ENCODE assay signal across 8 cellular contexts in genomic region chr19:49339364-49340068, GRCh38. TPM values are rescaled to one million over a fixed set of nuclear protein-coding genes. Genes with fewer than 3 reads are reported as not detected.
A peak's percentile ranks its signal among the peaks of the same experiment; 100 is the strongest.
DNase-seq lines count a peak whose midpoint lies in the region; ATAC-seq and TF ChIP-seq lines count a peak whose summit lies in the region.

No MANE protein-coding gene starts in this region.

- peaks cover 0 to under 1% of the 10 kb centered on the region in 2 donors for H3K36me3 ChIP-seq in body of pancreas (replicated peaks in 1 of 2; ENCODE audit: insufficient read depth in 1 of 2, low read depth in 2 of 2)
- peaks cover 21% of the 10 kb centered on the region for H3K36me3 ChIP-seq in iPS DF 6.9 (ENCODE audit: control insufficient read depth, insufficient read depth, low read length)

- WGBS in body of pancreas, 2 donors: 10 to 11% methylated on average over 3 to 43 of the region's 45 CpGs
- no CpG with 5 or more reads among the region's 45 CpGs for WGBS in iPS DF 6.9 (ENCODE audit: insufficient coverage, insufficient read length)

- no peak overlapping the region for H3K4me3 ChIP-seq in body of pancreas
- peak overlapping the region; percentile 4; the same call in 1 of the 2 replicates for H3K4me3 ChIP-seq in iPS DF 6.9 (ENCODE audit: low read length)

- H3K9me3 ChIP-seq in body of pancreas (no peaks in the 10 kb centered on the region), iPS DF 6.9 (ENCODE audit: control insufficient read depth, insufficient read depth, low read length) (no peaks in the 10 kb centered on the region)

- intact Hi-C loops in body of pancreas (cut with DNase I): no loop called here

- H3K27me3 ChIP-seq in body of pancreas (no peaks in the 10 kb centered on the region), iPS DF 6.9 (ENCODE audit: control insufficient read depth, insufficient read depth, low read length) (no peaks in the 10 kb centered on the region)

- H3K27ac ChIP-seq in body of pancreas (peak overlapping the region; percentile 88 to 98 (median 96)), iPS DF 6.9 (ENCODE audit: low read length) (no peak overlapping the region)

- peak; percentile 59 to 76 (median 74) for TF ChIP-seq POLR2A in body of pancreas (IDR thresholded peaks at IDR 0.05)

- peak; percentile 54 for DNase-seq in activated effector memory CD4-positive, alpha-beta T cell treated with anti-CD3 and anti-CD28 coated beads, Interleukin-2, amount 50 U/mL, for 16 hours
- DNase-seq in activated effector memory CD4-positive, alpha-beta T cell treated with Interleukin-2 at 50 U/mL for 16 hours: no peak
- peak; percentile 91 to 96 (median 94) for DNase-seq in body of pancreas
- no peak for DNase-seq in iPS DF 6.9 (ENCODE audit: low read depth, low spot score)
- DNase-seq in renal cortical epithelial cell (ENCODE audit: low read depth): peak; percentile 86
- DNase-seq in activated gamma-delta T cell treated with Interleukin-2 at 50 U/mL for 16 hours: no peak
- no peak for DNase-seq in NCI-H128 (lab: John Stamatoyannopoulos, UW; ENCODE audit: unreplicated experiment)

- TF ChIP-seq CTCF in body of pancreas (IDR thresholded peaks at IDR 0.05): no peak

- H3K4me1 ChIP-seq in body of pancreas (peaks cover 30% of the 10 kb centered on the region), iPS DF 6.9 (ENCODE audit: control insufficient read depth, insufficient read depth, low read length) (peaks cover 3% of the 10 kb centered on the region; the same call in 1 of the 2 replicates)

- ATAC-seq in body of pancreas (peak; percentile 87), GM21825 (IDR thresholded peaks at IDR 0.05; ENCODE audit: unreplicated experiment) (no peak)

RNA-seq across cellular contexts. Expression of gene CD37, which starts 4.3 kb away (rescaled TPM):
- 1 to 10 TPM; 4.0 to 6.2 TPM for total RNA-seq in body of pancreas
- not detected in 2 replicates for total RNA-seq in renal cortical epithelial cell

RNA-seq across cellular contexts. Expression of gene SLC6A16, which starts 14.5 kb away (rescaled TPM):
- total RNA-seq in body of pancreas: 1 to 10 TPM in 1 of 2 donors, under 1 TPM in 1; 0.99 to 1.6 TPM
- 0.25 TPM in 1 of 2 replicates, not detected in the other for total RNA-seq in renal cortical epithelial cell

RNA-seq across cellular contexts. Expression of gene TEAD2, which starts 22.7 kb away (rescaled TPM):
- total RNA-seq in body of pancreas (10 to 100 TPM; 12.2 to 15.2 TPM), renal cortical epithelial cell (28.0 and 34.2 TPM in 2 replicates)

RNA-seq across cellular contexts. Expression of gene DKKL1, which starts 24.2 kb away (rescaled TPM):
- not detected for total RNA-seq in body of pancreas
- 0.17 and 0.35 TPM in 2 replicates for total RNA-seq in renal cortical epithelial cell

RNA-seq across cellular contexts. Expression of gene KASH5, which starts 48.5 kb away (rescaled TPM):
- total RNA-seq in body of pancreas (1 to 10 TPM in 1 of 2 donors, under 1 TPM in 1; 0.66 to 2.6 TPM), renal cortical epithelial cell (not detected in 2 replicates)

Comparison
In these comparisons a context has a peak if more than half of its experiments do, and no peak if none do; other contexts are left out.
1. DNase-seq: peak in activated effector memory CD4-positive, alpha-beta T cell treated with anti-CD3 and anti-CD28 coated beads, Interleukin-2, amount 50 U/mL, for 16 hours (single experiment), body of pancreas (4 of 4) and renal cortical epithelial cell (single experiment); none in activated effector memory CD4-positive, alpha-beta T cell treated with Interleukin-2 at 50 U/mL for 16 hours (single experiment), iPS DF 6.9 (single experiment), activated gamma-delta T cell treated with Interleukin-2 at 50 U/mL for 16 hours (single experiment) and NCI-H128 (single experiment).